8 cellular contexts compared by ENCODE assay signal in the genomic region with DNA sequence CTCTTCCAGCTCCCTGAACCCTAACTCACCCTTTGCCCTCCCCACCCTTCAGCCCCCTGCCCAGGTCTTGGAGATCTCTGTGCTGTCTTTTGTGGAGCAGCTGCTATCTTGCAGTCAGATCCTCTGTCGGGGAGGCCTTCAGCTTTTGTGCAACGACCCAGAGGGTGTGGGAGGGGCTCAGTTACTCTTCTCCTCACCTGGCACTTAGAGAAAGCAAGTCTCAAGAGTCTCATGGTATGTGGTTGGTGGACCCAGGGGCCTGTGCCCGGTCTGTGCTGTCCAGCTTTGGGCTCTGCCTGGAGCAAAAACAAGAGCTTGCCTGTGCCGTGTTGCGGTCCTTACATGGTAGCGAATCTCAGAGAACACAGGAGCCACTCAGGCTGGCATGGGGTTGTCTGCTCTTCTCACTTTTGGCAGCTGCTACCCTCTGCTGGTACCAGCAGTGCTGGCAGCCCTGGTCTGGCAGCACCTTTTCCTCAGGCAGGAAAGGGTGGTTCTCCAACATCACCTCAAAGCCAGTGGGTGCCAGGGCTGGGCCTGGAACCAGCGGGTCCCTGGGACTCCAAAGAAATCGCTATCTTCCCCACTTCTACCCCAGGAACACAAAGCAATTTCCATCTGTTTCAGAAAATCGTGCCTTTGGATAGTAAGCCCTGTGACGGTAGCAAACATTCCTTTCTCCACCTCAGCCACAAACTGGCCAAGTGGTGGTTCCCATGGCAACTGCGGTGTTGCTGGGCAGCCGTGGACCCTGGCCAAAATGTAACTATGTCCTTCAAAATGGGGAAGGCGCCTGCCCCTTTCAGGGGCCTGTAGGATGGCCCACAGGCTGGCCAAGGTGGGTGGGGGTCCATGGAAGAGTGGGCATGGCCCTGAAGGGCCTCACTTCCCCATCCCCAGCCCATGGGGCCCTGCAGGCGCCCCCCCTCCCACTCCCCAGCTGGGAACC.
DNase-seq lines count a peak whose midpoint lies in the region; ATAC-seq lines count a peak whose summit lies in the region.

No MANE protein-coding gene starts in this region.

- intact Hi-C loops in left ventricle myocardium superior (cut with micrococcal nuclease): no loop called here

- H3K36me3 Mint-ChIP-seq in activated naive CD8-positive, alpha-beta T cell: peaks cover 3% of the 10 kb centered on the region

- H3K9me3 Mint-ChIP-seq in activated naive CD8-positive, alpha-beta T cell (ENCODE audit: low read depth): no peaks in the 10 kb centered on the region

- H3K4me3 Mint-ChIP-seq in activated naive CD8-positive, alpha-beta T cell: peak overlapping the region; percentile 37

- H3K27ac Mint-ChIP-seq in activated naive CD8-positive, alpha-beta T cell: no peak overlapping the region

- peak; percentile 19 for DNase-seq in DMS153 treated with DMSO at 0.1 percent for 48 hours (lab: John Stamatoyannopoulos, UW; ENCODE audit: unreplicated experiment)
- DNase-seq in NCI-H2171 (lab: John Stamatoyannopoulos, UW): peak; percentile 11
- DNase-seq in left ventricle myocardium superior: peak; percentile 55
- peak; percentile 51 for DNase-seq in stimulated activated CD4-positive, alpha-beta T cell treated with anti-CD3 and anti-CD28 coated beads, Interleukin-4, amount 100 ng/mL, for 24 hours
- DNase-seq in D341Med (ENCODE audit: low spot score): no peak
- DNase-seq in islet precursor cell: no peak

- H3K27me3 Mint-ChIP-seq in activated naive CD8-positive, alpha-beta T cell: no peaks in the 10 kb centered on the region

- H3K4me1 Mint-ChIP-seq in activated naive CD8-positive, alpha-beta T cell (ENCODE audit: low read depth): peaks cover 35% of the 10 kb centered on the region

- ATAC-seq in left ventricle myocardium superior (peak; percentile 94), HG02840 (IDR thresholded peaks at IDR 0.05; ENCODE audit: low FRiP score, unreplicated experiment) (no peak)

Comparison
In these comparisons a context has a peak if more than half of its experiments do, and no peak if none do; other contexts are left out.
1. DNase-seq: peak in DMS153 treated with DMSO at 0.1 percent for 48 hours (single experiment), NCI-H2171 (single experiment), left ventricle myocardium superior (single experiment) and stimulated activated CD4-positive, alpha-beta T cell treated with anti-CD3 and anti-CD28 coated beads, Interleukin-4, amount 100 ng/mL, for 24 hours (single experiment); none in D341Med (single experiment) and islet precursor cell (single experiment).